Comparison of ENCODE assay signal across 12 cellular contexts in genomic region chr1:62433861-62434611, GRCh38. TPM values are rescaled to one million over a fixed set of nuclear protein-coding genes. Genes with fewer than 3 reads are reported as not detected.
A peak's percentile ranks its signal among the peaks of the same experiment; 100 is the strongest.
DNase-seq lines count a peak whose midpoint lies in the region; ATAC-seq and TF ChIP-seq lines count a peak whose summit lies in the region.
"Had no signal": no experiment of that assay in that cellular context is flagged by ENCODE, and none has a peak within 500 bp of the region (broad histone marks: within the 10 kb centered on the region; RNA-seq: fewer than 3 reads in every experiment).

No MANE protein-coding gene starts in this region.

- no peak for TF ChIP-seq EP300 in neural cell (conservative IDR thresholded peaks at IDR 0.05; ENCODE audit: poor library complexity, severe bottlenecking)

- TF ChIP-seq CTCF in neural cell (IDR thresholded peaks at IDR 0.05; ENCODE audit: poor library complexity, severe bottlenecking) (no peak), left ventricle myocardium inferior (IDR thresholded peaks at IDR 0.05; ENCODE audit: borderline replicate concordance) (no peak)

- intact Hi-C loops in left ventricle myocardium inferior (cut with micrococcal nuclease), result no loop called here

- no peaks in the 10 kb centered on the region for H4K20me1 ChIP-seq in neural cell (ENCODE audit: insufficient read depth)

- DNase-seq in T-helper 1 cell (no peak), KG1 (lab: John Stamatoyannopoulos, UW) (peak; percentile 5), adipocyte (ENCODE audit: low read depth) (peak; percentile 18), left ventricle myocardium inferior (no peak), left lobe of liver (ENCODE audit: low spot score) (no peak)
- DNase-seq: effector CD4-positive, alpha-beta T cell; hypothalamus; NCI-H2029 treated with DMSO at 0.1 percent for 48 hours; stimulated activated naive CD8-positive, alpha-beta T cell treated with anti-CD3 and anti-CD28 coated beads, Interleukin-15, amount 100 ng/mL, for 72 hours had no signal

- H3K27ac ChIP-seq in neural cell (ENCODE audit: low read length), result no peak overlapping the region
- no peak overlapping the region for H3K27ac ChIP-seq in left ventricle myocardium inferior (replicated peaks)

- no peaks in the 10 kb centered on the region for H3K9me2 ChIP-seq in neural cell (ENCODE audit: insufficient read depth, low read length)

- H3K4me1 Mint-ChIP-seq in T-helper 1 cell treated with Interleukin-12 subunit alpha and Interleukin-12 subunit beta and Interleukin-4 antibody, amounts not matched to agents 30 μg/mL and 1 μg/mL, for 36 hours (ENCODE audit: low read depth), result peaks cover 16% of the 10 kb centered on the region

- no peaks in the 10 kb centered on the region for H3F3A ChIP-seq in neural cell (ENCODE audit: insufficient read depth, low read length, poor library complexity, severe bottlenecking)

- peak; percentile 17 for TF ChIP-seq RAD21 in neural cell (conservative IDR thresholded peaks at IDR 0.05)

- H3K4me1 ChIP-seq in adipocyte (ENCODE audit: control insufficient read depth, insufficient read depth, low read length) (peaks cover 15% of the 10 kb centered on the region), left ventricle myocardium inferior (peaks cover 35% of the 10 kb centered on the region)

- no peaks in the 10 kb centered on the region for H3K9me3 Mint-ChIP-seq in T-helper 1 cell treated with Interleukin-12 subunit alpha and Interleukin-12 subunit beta and Interleukin-4 antibody, amounts not matched to agents 30 μg/mL and 1 μg/mL, for 36 hours

- no peak overlapping the region for H2AFZ ChIP-seq in neural cell (ENCODE audit: low read depth, low read length)

- ATAC-seq in HG03039 (IDR thresholded peaks at IDR 0.05; ENCODE audit: unreplicated experiment), result no peak
- ATAC-seq in left lobe of liver, result no peak
- ATAC-seq: stimulated activated naive CD8-positive, alpha-beta T cell treated with anti-CD3 and anti-CD28 coated beads, Interleukin-15, amount 100 ng/mL, for 72 hours had no signal

- no peak overlapping the region for H3K9ac ChIP-seq in adipocyte (ENCODE audit: low read length)
- H3K9ac ChIP-seq in neural cell (ENCODE audit: low read length), result no peak overlapping the region

- H3K27ac Mint-ChIP-seq in T-helper 1 cell treated with Interleukin-12 subunit alpha and Interleukin-12 subunit beta and Interleukin-4 antibody, amounts not matched to agents 30 μg/mL and 1 μg/mL, for 36 hours, result peak overlapping the region; percentile 7
- H3K27ac Mint-ChIP-seq: stimulated activated naive CD8-positive, alpha-beta T cell treated with anti-CD3 and anti-CD28 coated beads, Interleukin-15, amount 100 ng/mL, for 72 hours had no signal

- H3K27me3 ChIP-seq in adipocyte (replicated peaks; ENCODE audit: control insufficient read depth, insufficient read depth, low read length) (no peaks in the 10 kb centered on the region), neural cell (ENCODE audit: insufficient read depth, low read depth, low read length) (no peaks in the 10 kb centered on the region), left ventricle myocardium inferior (ENCODE audit: low read depth) (no peaks in the 10 kb centered on the region)

- H3K4me3 Mint-ChIP-seq in T-helper 1 cell treated with Interleukin-12 subunit alpha and Interleukin-12 subunit beta and Interleukin-4 antibody, amounts not matched to agents 30 μg/mL and 1 μg/mL, for 36 hours, result peak overlapping the region; percentile 8

- H3K4me2 ChIP-seq in neural cell (ENCODE audit: low read length), result no peak overlapping the region

- H3K36me3 Mint-ChIP-seq in T-helper 1 cell treated with Interleukin-12 subunit alpha and Interleukin-12 subunit beta and Interleukin-4 antibody, amounts not matched to agents 30 μg/mL and 1 μg/mL, for 36 hours (ENCODE audit: low read depth), result peaks cover 4% of the 10 kb centered on the region

- no peak overlapping the region for H3K4me3 ChIP-seq in adipocyte (ENCODE audit: low read length)
- no peak overlapping the region for H3K4me3 ChIP-seq in neural cell (ENCODE audit: low read length)
- H3K4me3 ChIP-seq in left ventricle myocardium inferior, result no peak overlapping the region

- H3K36me3 ChIP-seq in adipocyte (ENCODE audit: control insufficient read depth, insufficient read depth, low read length, severe bottlenecking), result no peaks in the 10 kb centered on the region
- no peaks in the 10 kb centered on the region for H3K36me3 ChIP-seq in neural cell (ENCODE audit: insufficient read depth, low read length)
- no peaks in the 10 kb centered on the region for H3K36me3 ChIP-seq in left ventricle myocardium inferior

- H3K79me2 ChIP-seq in neural cell (replicated peaks; ENCODE audit: insufficient read depth, low read length), result peaks cover 12% of the 10 kb centered on the region

- no peaks in the 10 kb centered on the region for H3K27me3 Mint-ChIP-seq in T-helper 1 cell treated with Interleukin-12 subunit alpha and Interleukin-12 subunit beta and Interleukin-4 antibody, amounts not matched to agents 30 μg/mL and 1 μg/mL, for 36 hours (ENCODE audit: low read depth)
- H3K27me3 Mint-ChIP-seq: stimulated activated naive CD8-positive, alpha-beta T cell treated with anti-CD3 and anti-CD28 coated beads, Interleukin-15, amount 100 ng/mL, for 72 hours had no signal

- no peaks in the 10 kb centered on the region for H3K9me3 ChIP-seq in adipocyte (ENCODE audit: control insufficient read depth, low read length)
- no peaks in the 10 kb centered on the region for H3K9me3 ChIP-seq in neural cell (ENCODE audit: low read length)
- no peaks in the 10 kb centered on the region for H3K9me3 ChIP-seq in left ventricle myocardium inferior (replicated peaks)

TF ChIP-seq in neural cell, 6 proteins besides CTCF, POLR2A, EP300 and RAD21:
- peak; percentile 25 for TF ChIP-seq SMC3 (conservative IDR thresholded peaks at IDR 0.05; ENCODE audit: poor library complexity)
- no peak for TF ChIP-seq POLR2AphosphoS5 (IDR thresholded peaks at IDR 0.05)

RNA-seq across cellular contexts. Expression of gene USP1, which starts 2.8 kb away (rescaled TPM):
- 20.3 and 21.2 TPM in 2 replicates for polyA plus RNA-seq in neural cell
- polyA minus RNA-seq in neural cell, result 29.5 and 33.9 TPM in 2 replicates
- total RNA-seq in left ventricle myocardium inferior (12.5 TPM), left lobe of liver (5.0 TPM)

Comparison
In these comparisons a context has a peak if more than half of its experiments do, and no peak if none do; other contexts are left out.
1. DNase-seq: peak in KG1 (single experiment) and adipocyte (single experiment); none in T-helper 1 cell (0 of 5), left ventricle myocardium inferior (single experiment) and left lobe of liver (single experiment).